Comparison of ENCODE assay signal across 8 cellular contexts in genomic region chr18:3604626-3605408, GRCh38.
DNase-seq lines count a peak whose midpoint lies in the region; ATAC-seq lines count a peak whose summit lies in the region.

No MANE protein-coding gene starts in this region.

- H3K27ac ChIP-seq in epithelial cell of prostate: peak overlapping the region; percentile 100

- DNase-seq in EH (ENCODE audit: low read depth) (peak; percentile 98), SKM-1 treated with dmso at 0.1 percent for 144 hours (lab: John Stamatoyannopoulos, UW; ENCODE audit: unreplicated experiment) (peak; percentile 94), epithelial cell of prostate (ENCODE audit: low read depth, low spot score) (peak; percentile 76), myocyte (ENCODE audit: low read depth) (peak; percentile 71), NCI-H345 (lab: John Stamatoyannopoulos, UW) (no peak), NCI-H2081 treated with DMSO at 0.1 percent for 48 hours (lab: John Stamatoyannopoulos, UW) (no peak)

- ATAC-seq in GM19467 (IDR thresholded peaks at IDR 0.05; ENCODE audit: unreplicated experiment) (peak; percentile 86), HG03469 (IDR thresholded peaks at IDR 0.05; ENCODE audit: unreplicated experiment) (peak; percentile 88)

Comparison
In these comparisons a context has a peak if more than half of its experiments do, and no peak if none do; other contexts are left out.
1. DNase-seq: peak in EH (single experiment), SKM-1 treated with dmso at 0.1 percent for 144 hours (single experiment), epithelial cell of prostate (single experiment) and myocyte (single experiment); none in NCI-H345 (single experiment) and NCI-H2081 treated with DMSO at 0.1 percent for 48 hours (single experiment).